1 cellular context compared by ENCODE assay signal in genomic region chr18:35949090-35949489, GRCh38.
TF ChIP-seq lines count a peak whose summit lies in the region.

No MANE protein-coding gene starts in this region.

TF ChIP-seq in H1, 55 proteins besides CTCF, POLR2A, EP300 and RAD21:
- TF ChIP-seq JUND (IDR thresholded peaks at IDR 0.05; ENCODE audit: low read length) (no peak), KDM5A (IDR thresholded peaks at IDR 0.05; ENCODE audit: low read length) (no peak), CHD1 (IDR thresholded peaks at IDR 0.05; ENCODE audit: low read depth, low read length) (no peak), TCF12 (IDR thresholded peaks at IDR 0.05; ENCODE audit: low read depth, low read length) (no peak), GTF2F1 (IDR thresholded peaks at IDR 0.05; ENCODE audit: borderline replicate concordance, low read depth, low read length) (no peak), RFX5 (IDR thresholded peaks at IDR 0.05; ENCODE audit: borderline replicate concordance, low read depth, low read length) (no peak), ATF3 (IDR thresholded peaks at IDR 0.05; ENCODE audit: insufficient read depth, low read depth, low read length) (no peak), CBX5 (IDR thresholded peaks at IDR 0.05; ENCODE audit: low read depth, low read length) (no peak), TEAD4 (IDR thresholded peaks at IDR 0.05; ENCODE audit: low read depth, low read length) (no peak), KDM4A (IDR thresholded peaks at IDR 0.05; ENCODE audit: low read depth, low read length, severe bottlenecking) (no peak), SP1 (IDR thresholded peaks at IDR 0.05; ENCODE audit: low read depth, low read length) (no peak), SP4 (IDR thresholded peaks at IDR 0.05; ENCODE audit: low read length) (no peak), HDAC6 (IDR thresholded peaks at IDR 0.05; ENCODE audit: low read depth, low read length) (no peak), POU5F1 (IDR thresholded peaks at IDR 0.05; ENCODE audit: low read depth, low read length) (no peak), SAP30 (IDR thresholded peaks at IDR 0.05; ENCODE audit: insufficient read depth, insufficient replicate concordance, low read length) (no peak), SIX5 (IDR thresholded peaks at IDR 0.05; ENCODE audit: low read depth, low read length) (no peak)
